Comparison of ENCODE assay signal across 8 cellular contexts in genomic region chr12:39619316-39619659, GRCh38. TPM values are rescaled to one million over a fixed set of nuclear protein-coding genes. Genes with fewer than 3 reads are reported as not detected.
DNase-seq lines count a peak whose midpoint lies in the region; ATAC-seq and TF ChIP-seq lines count a peak whose summit lies in the region.

No MANE protein-coding gene starts in this region.

- TF ChIP-seq CTCF in colonic mucosa (IDR thresholded peaks at IDR 0.05) (no peak), osteocyte (IDR thresholded peaks at IDR 0.05) (no peak)

- peaks cover 14% of the 10 kb centered on the region for H3K27me3 Mint-ChIP-seq in osteocyte (ENCODE audit: unreplicated experiment)

- intact Hi-C loops in colonic mucosa (cut with DNase I) = no loop called here

- no peaks in the 10 kb centered on the region for H3K36me3 ChIP-seq in colonic mucosa
- H3K36me3 ChIP-seq in muscle layer of duodenum (ENCODE audit: control insufficient read depth in 1 of 2, insufficient read depth in 2 of 2, low read length in 2 of 2) = no peaks in the 10 kb centered on the region

- H3K9me3 ChIP-seq in colonic mucosa = no peaks in the 10 kb centered on the region
- H3K9me3 ChIP-seq in muscle layer of duodenum (ENCODE audit: control insufficient read depth in 1 of 2, low read length in 2 of 2) = no peaks in the 10 kb centered on the region

- no peaks in the 10 kb centered on the region for H3K36me3 Mint-ChIP-seq in osteocyte (ENCODE audit: unreplicated experiment)

- peak; percentile 24 for ATAC-seq in HG02759 (IDR thresholded peaks at IDR 0.05; ENCODE audit: unreplicated experiment)

- H3K4me3 Mint-ChIP-seq in osteocyte (ENCODE audit: unreplicated experiment) = no peak overlapping the region

- H3K4me1 Mint-ChIP-seq in osteocyte (ENCODE audit: unreplicated experiment) = peaks cover 7% of the 10 kb centered on the region

- H3K4me1 ChIP-seq in colonic mucosa (no peaks in the 10 kb centered on the region), muscle layer of duodenum (ENCODE audit: control insufficient read depth in 1 of 2, insufficient read depth in 2 of 2, low read length in 2 of 2) (peaks cover 0 to 15% of the 10 kb centered on the region in 2 donors)

- H3K9me3 Mint-ChIP-seq in osteocyte (ENCODE audit: unreplicated experiment) = no peaks in the 10 kb centered on the region

- peak overlapping the region; percentile 14 to 78 for H3K9ac ChIP-seq in colonic mucosa (ENCODE audit: low read depth in 2 of 2, low read length in 2 of 2)

- peak overlapping the region; percentile 65 for H3K27ac ChIP-seq in colonic mucosa
- H3K27ac ChIP-seq in muscle layer of duodenum (ENCODE audit: low read length) = peak overlapping the region; percentile 64

- H3K27ac Mint-ChIP-seq in osteocyte (ENCODE audit: unreplicated experiment) = no peak overlapping the region

- H3K4me3 ChIP-seq in colonic mucosa (peak overlapping the region; percentile 35), muscle layer of duodenum (ENCODE audit: low read depth in 1 of 2, low read length in 2 of 2) (peak overlapping the region; percentile 73 to 77)

- DNase-seq in SIG-M5 treated with dmso at 0.1 percent for 504 hours (lab: John Stamatoyannopoulos, UW; ENCODE audit: unreplicated experiment) = peak; percentile 33
- no peak for DNase-seq in SIG-M5 (lab: John Stamatoyannopoulos, UW)
- DNase-seq in NCI-H524 treated with DMSO at 0.1 percent for 48 hours (lab: John Stamatoyannopoulos, UW) = peak; percentile 76
- no peak for DNase-seq in colonic mucosa
- no peak for DNase-seq in osteocyte (ENCODE audit: extremely low spot score, unreplicated experiment)
- DNase-seq in DMS153 (lab: John Stamatoyannopoulos, UW) = no peak

- H3K27me3 ChIP-seq in colonic mucosa (no peaks in the 10 kb centered on the region), muscle layer of duodenum (ENCODE audit: low read depth, low read length) (no peaks in the 10 kb centered on the region)

RNA-seq across cellular contexts. Expression of gene ABCD2, which starts 0.3 kb away (rescaled TPM):
- total RNA-seq in colonic mucosa = under 1 TPM; 0.17 to 0.19 TPM
- total RNA-seq in osteocyte = not detected in 2 replicates

Comparison
In these comparisons a context has a peak if more than half of its experiments do, and no peak if none do; other contexts are left out.
1. DNase-seq: peak in SIG-M5 treated with dmso at 0.1 percent for 504 hours (single experiment) and NCI-H524 treated with DMSO at 0.1 percent for 48 hours (single experiment); none in SIG-M5 (single experiment), colonic mucosa (single experiment), osteocyte (single experiment) and DMS153 (single experiment).